24 cellular contexts compared by ENCODE assay signal in genomic region chrX:78109458-78109857, GRCh38. TPM values are rescaled to one million over a fixed set of nuclear protein-coding genes. Genes with fewer than 3 reads are reported as not detected.
DNase-seq lines count a peak whose midpoint lies in the region; ATAC-seq, FAIRE-seq and TF ChIP-seq lines count a peak whose summit lies in the region.
"Had no signal": no experiment of that assay in that cellular context is flagged by ENCODE, and none has a peak within 500 bp of the region (broad histone marks: within the 10 kb centered on the region; RNA-seq: fewer than 3 reads in every experiment).

No MANE protein-coding gene starts in this region.

- H3K36me3 ChIP-seq in K562 (ENCODE audit: control insufficient read depth, insufficient read depth, low read length) = peaks cover 93% of the 10 kb centered on the region

- no peak for FAIRE-seq in K562 (lab: Jason Lieb, UNC)
- FAIRE-seq: urothelium cell line had no signal

- peak overlapping the region; percentile 83 for H3K27ac Mint-ChIP-seq in activated CD8-positive, alpha-beta memory T cell treated with anti-CD3 and anti-CD28 coated beads, Interleukin-2, amount 10 ng/mL, durations not matched to agents 7 days and 5 days
- H3K27ac Mint-ChIP-seq: mesothelial cell of epicardium had no signal

- TF ChIP-seq RAD21 in K562 (CRISPR knock-in tag; conservative IDR thresholded peaks at IDR 0.05 in 1 of 2, IDR thresholded peaks at IDR 0.05 in 1 of 2) = no peak

- no peak for TF ChIP-seq EP300 in K562 (IDR thresholded peaks at IDR 0.05; ENCODE audit: low read length)

- peak overlapping the region; percentile 91; the same call in 1 of the 2 replicates for H3K4me2 ChIP-seq in K562 (ENCODE audit: insufficient read depth, low read length)

- ATAC-seq in activated CD8-positive, alpha-beta memory T cell treated with anti-CD3 and anti-CD28 coated beads, Interleukin-2, amount 10 ng/mL, durations not matched to agents 7 days and 5 days = no peak
- ATAC-seq in K562 (no peak), GM21786 (IDR thresholded peaks at IDR 0.05; ENCODE audit: unreplicated experiment) (no peak), GM19397 (IDR thresholded peaks at IDR 0.05; ENCODE audit: unreplicated experiment) (no peak)
- ATAC-seq: heart right ventricle, Panc1 had no signal

- no peaks in the 10 kb centered on the region for H3K9me3 Mint-ChIP-seq in activated CD8-positive, alpha-beta memory T cell treated with anti-CD3 and anti-CD28 coated beads, Interleukin-2, amount 10 ng/mL, durations not matched to agents 7 days and 5 days (ENCODE audit: low read depth)

- in situ Hi-C loops in K562 (cut with MboI) = no loop called here

- H3K4me1 Mint-ChIP-seq in activated CD8-positive, alpha-beta memory T cell treated with anti-CD3 and anti-CD28 coated beads, Interleukin-2, amount 10 ng/mL, durations not matched to agents 7 days and 5 days = peaks cover 47% of the 10 kb centered on the region

- no TSS peak for BruUV-seq in K562 (replicated peaks; lab: Mats Ljungman, UMichigan)

- no peaks in the 10 kb centered on the region for H3K27me3 Mint-ChIP-seq in activated CD8-positive, alpha-beta memory T cell treated with anti-CD3 and anti-CD28 coated beads, Interleukin-2, amount 10 ng/mL, durations not matched to agents 7 days and 5 days

- no peak overlapping the region for H2AFZ ChIP-seq in K562 (ENCODE audit: low read depth, low read length)

- TF ChIP-seq CTCF in K562 (IDR thresholded peaks at IDR 0.05 in 2 of 3, conservative IDR thresholded peaks at IDR 0.05 in 1 of 3; ENCODE audit: insufficient read depth in 2 of 3, low read depth in 1 of 3, low read length in 3 of 3) = no peak

- WGBS in K562 (ENCODE audit: insufficient coverage, low coverage, missing lambda C conversion rate) = 70% methylated on average over 2 of the region's 2 CpGs

- intact Hi-C loops in K562 (cut with micrococcal nuclease) = loop anchor here (2.0 kb wide), 1 partner anchor 193 kb away; no protein-coding TSS in a partner anchor

- TF ChIP-seq POLR2A in K562 (conservative IDR thresholded peaks at IDR 0.05) = no peak

- H3K9ac ChIP-seq in K562 (ENCODE audit: insufficient read depth in 1 of 2, low read depth in 2 of 2, low read length in 2 of 2) = no peak overlapping the region
- H3K9ac ChIP-seq: SK-N-SH had no signal

- H3K79me2 ChIP-seq in K562 (ENCODE audit: control insufficient read depth, insufficient read depth, low read length) = peaks cover 99% of the 10 kb centered on the region

- POLR2A ChIA-PET in K562 (lab: Yijun Ruan, JAX) = no interaction called here

- no peaks in the 10 kb centered on the region for H3K27me3 ChIP-seq in K562 (ENCODE audit: control insufficient read depth in 2 of 2, insufficient read depth in 2 of 2, low read length in 2 of 2)
- H3K27me3 ChIP-seq: ascending aorta, esophagus squamous epithelium, heart right ventricle, spleen, stomach had no signal

- peak overlapping the region; percentile 87; the same call in 1 of the 2 replicates for H3K4me3 ChIP-seq in K562
- peak overlapping the region; percentile 88 for H3K4me3 ChIP-seq in skeletal muscle cell (ENCODE audit: low read depth, low read length)
- H3K4me3 ChIP-seq: ascending aorta, esophagus squamous epithelium, heart right ventricle, spleen, stomach had no signal

- DNase-seq in activated CD8-positive, alpha-beta memory T cell treated with anti-CD3 and anti-CD28 coated beads, Interleukin-2, amount 10 ng/mL, durations not matched to agents 7 days and 5 days = peak; percentile 50
- no peak for DNase-seq in activated CD8-positive, alpha-beta memory T cell treated with anti-CD3 and anti-CD28 coated beads for 24 hours
- DNase-seq in OCI-M1 (lab: John Stamatoyannopoulos, UW) = peak; percentile 39
- DNase-seq in K562 (ENCODE audit: extremely low read depth in 1 of 4, low spot score in 3 of 4) = no peak
- DNase-seq in skeletal muscle cell (ENCODE audit: low read depth) = no peak
- no peak for DNase-seq in OCI-M2 (lab: John Stamatoyannopoulos, UW; ENCODE audit: unreplicated experiment)
- DNase-seq: ACHN; activated CD8-positive, alpha-beta memory T cell treated with anti-CD3 and anti-CD28 coated beads, Interleukin-2, amount 50 U/mL, for 48 hours; Caco-2; dermis blood vessel endothelial cell; esophagus squamous epithelium; GDM1; heart right ventricle; NCI-H2081; NCI-H526 treated with DMSO at 0.1 percent for 48 hours; SK-N-SH; spleen; stomach had no signal

- H3K9me3 ChIP-seq in K562 (replicated peaks; ENCODE audit: control insufficient read depth, insufficient read depth, low read depth, low read length) = no peaks in the 10 kb centered on the region
- H3K9me3 ChIP-seq: ascending aorta, Caco-2, esophagus squamous epithelium, heart right ventricle, SK-N-SH, spleen, stomach had no signal

- H4K20me1 ChIP-seq in K562 (replicated peaks; ENCODE audit: control insufficient read depth, insufficient read depth, low read length) = peaks cover 68% of the 10 kb centered on the region

- H3K36me3 Mint-ChIP-seq in activated CD8-positive, alpha-beta memory T cell treated with anti-CD3 and anti-CD28 coated beads, Interleukin-2, amount 10 ng/mL, durations not matched to agents 7 days and 5 days = peaks cover 71% of the 10 kb centered on the region

- CTCF ChIA-PET in activated CD8-positive, alpha-beta memory T cell treated with anti-CD3 and anti-CD28 coated beads, Interleukin-2, amount 10 ng/mL, durations not matched to agents 7 days and 5 days (lab: Charles Lee) = no interaction called here
- CTCF ChIA-PET in K562 (lab: Yijun Ruan, JAX; ENCODE audit: low intra/inter-chr PET ratio) = no interaction called here

- H3K4me3 Mint-ChIP-seq in activated CD8-positive, alpha-beta memory T cell treated with anti-CD3 and anti-CD28 coated beads, Interleukin-2, amount 10 ng/mL, durations not matched to agents 7 days and 5 days = peak overlapping the region; percentile 95
- H3K4me3 Mint-ChIP-seq: mesothelial cell of epicardium had no signal

- H3K4me1 ChIP-seq in K562 (replicated peaks in 1 of 2; ENCODE audit: control insufficient read depth in 2 of 2, insufficient read depth in 2 of 2, low read length in 2 of 2) = peaks cover 0 to 6% of the 10 kb centered on the region in 2 experiments; a peak in 3 of 5 replicates
- H3K4me1 ChIP-seq: Caco-2 had no signal

- peaks cover 6% of the 10 kb centered on the region for H3K9me1 ChIP-seq in K562 (ENCODE audit: control insufficient read depth, insufficient read depth, low read length)

- H3K27ac ChIP-seq in K562 (ENCODE audit: extremely low read depth, low read depth, low read length) = no peak overlapping the region
- H3K27ac ChIP-seq: ascending aorta, esophagus squamous epithelium, heart right ventricle, spleen, stomach had no signal

TF ChIP-seq in K562, 482 proteins besides CTCF, POLR2A, EP300 and RAD21 (continues in another document):
- TF ChIP-seq COPS2 (conservative IDR thresholded peaks at IDR 0.05) (no peak), ZFP1 (CRISPR knock-in tag; IDR thresholded peaks at IDR 0.05) (no peak), CEBPB (tag; IDR thresholded peaks at IDR 0.05) (no peak), PHTF2 (CRISPR knock-in tag; IDR thresholded peaks at IDR 0.05) (no peak), ZNF212 (CRISPR knock-in tag; IDR thresholded peaks at IDR 0.05) (no peak), FOXM1 (IDR thresholded peaks at IDR 0.05; ENCODE audit: low read depth) (no peak), FOXM1 (CRISPR knock-in tag; IDR thresholded peaks at IDR 0.05; ENCODE audit: low read depth) (no peak)

RNA-seq across cellular contexts. Expression of gene PGK1, which starts 5.4 kb away (rescaled TPM):
- 100 to 1,000 TPM; 782 to 877 TPM for total RNA-seq in activated CD8-positive, alpha-beta memory T cell treated with anti-CD3 and anti-CD28 coated beads, Interleukin-2, amount 10 ng/mL, durations not matched to agents 7 days and 5 days
- 215 and 344 TPM in 2 replicates for total RNA-seq in K562 (2011; cell fraction: chromatin; rRNA removed; ENCODE audit: low replicate concordance)
- 122 and 149 TPM in 2 replicates for total RNA-seq in K562 (2011; cell fraction: nucleolus; rRNA removed)
- 251 and 270 TPM in 2 replicates for total RNA-seq in K562 (2011; cell fraction: nucleoplasm; rRNA removed)
- total RNA-seq in K562 (2014; rRNA removed) (199 and 230 TPM in 2 replicates), K562 (2014; rRNA removed; fragmentation: Illumina TruSeq; extraction: Trizol) (378 and 428 TPM in 2 replicates), K562 (2015; rRNA removed; fragmentation: Illumina TruSeq; extraction: Trizol) (253 and 265 TPM in 2 replicates), K562 (2021) (397 and 412 TPM in 2 replicates)
- polyA plus RNA-seq in K562 (2011; rRNA removed) (1,361 and 1,378 TPM in 2 replicates), K562 (2014; fragmentation: Illumina TruSeq; extraction: Trizol) (332 and 352 TPM in 2 replicates), K562 (2014; fragmentation: Nextera tagmentation; extraction: Ambion mirVana) (100 to 1,000 TPM; 541 to 543 TPM), K562 (2014; rRNA removed) (294 and 317 TPM in 2 replicates)
- polyA plus RNA-seq in K562 (2011; cell fraction: cytosol; rRNA removed) = 471 and 871 TPM in 2 replicates
- 372 and 830 TPM in 2 replicates for polyA plus RNA-seq in K562 (2011; cell fraction: nucleus; rRNA removed)
- 355 and 529 TPM in 2 replicates for polyA plus RNA-seq in K562 (2012)
- 737 and 825 TPM in 2 replicates for polyA minus RNA-seq in K562 (2011; rRNA and poly(A)+ RNA removed)
- 247 and 288 TPM in 2 replicates for polyA minus RNA-seq in K562 (2011; cell fraction: cytosol; rRNA and poly(A)+ RNA removed)
- polyA minus RNA-seq in K562 (2011; cell fraction: nucleus; rRNA and poly(A)+ RNA removed) = 69.6 and 149 TPM in 2 replicates

RNA-seq across cellular contexts. Expression of gene TAF9B, which starts 30.0 kb away (rescaled TPM):
- 10 to 100 TPM; 10.0 to 18.5 TPM for total RNA-seq in activated CD8-positive, alpha-beta memory T cell treated with anti-CD3 and anti-CD28 coated beads, Interleukin-2, amount 10 ng/mL, durations not matched to agents 7 days and 5 days
- total RNA-seq in K562 (2011; cell fraction: chromatin; rRNA removed; ENCODE audit: low replicate concordance) = 3.8 and 8.3 TPM in 2 replicates
- total RNA-seq in K562 (2011; cell fraction: nucleolus; rRNA removed) = 2.7 and 2.8 TPM in 2 replicates
- total RNA-seq in K562 (2011; cell fraction: nucleoplasm; rRNA removed) = 5.7 and 6.9 TPM in 2 replicates
- total RNA-seq in K562 (2014; rRNA removed) (10.9 and 16.1 TPM in 2 replicates), K562 (2014; rRNA removed; fragmentation: Illumina TruSeq; extraction: Trizol) (28.1 and 31.4 TPM in 2 replicates), K562 (2015; rRNA removed; fragmentation: Illumina TruSeq; extraction: Trizol) (20.6 and 20.8 TPM in 2 replicates), K562 (2021) (18.6 and 19.1 TPM in 2 replicates)
- polyA plus RNA-seq in K562 (2011; rRNA removed) (32.9 and 42.1 TPM in 2 replicates), K562 (2014; fragmentation: Illumina TruSeq; extraction: Trizol) (26.2 and 30.3 TPM in 2 replicates), K562 (2014; fragmentation: Nextera tagmentation; extraction: Ambion mirVana) (10 to 100 TPM; 19.3 to 36.5 TPM), K562 (2014; rRNA removed) (16.7 and 17.7 TPM in 2 replicates)
- 17.4 and 21.0 TPM in 2 replicates for polyA plus RNA-seq in K562 (2011; cell fraction: cytosol; rRNA removed)
- 5.1 and 7.7 TPM in 2 replicates for polyA plus RNA-seq in K562 (2011; cell fraction: nucleus; rRNA removed)
- 17.5 and 18.3 TPM in 2 replicates for polyA plus RNA-seq in K562 (2012)
- 34.1 and 43.3 TPM in 2 replicates for polyA minus RNA-seq in K562 (2011; rRNA and poly(A)+ RNA removed)
- 9.6 and 12.9 TPM in 2 replicates for polyA minus RNA-seq in K562 (2011; cell fraction: cytosol; rRNA and poly(A)+ RNA removed)
- polyA minus RNA-seq in K562 (2011; cell fraction: nucleus; rRNA and poly(A)+ RNA removed) = 4.8 and 6.9 TPM in 2 replicates

Comparison
In these comparisons a context has a peak if more than half of its experiments do, and no peak if none do; other contexts are left out.
1. DNase-seq: peak in activated CD8-positive, alpha-beta memory T cell treated with anti-CD3 and anti-CD28 coated beads, Interleukin-2, amount 10 ng/mL, durations not matched to agents 7 days and 5 days (single experiment) and OCI-M1 (single experiment); none in activated CD8-positive, alpha-beta memory T cell treated with anti-CD3 and anti-CD28 coated beads for 24 hours (single experiment), K562 (0 of 4), skeletal muscle cell (single experiment) and OCI-M2 (single experiment).